Comparison of ENCODE assay signal across 20 cellular contexts in genomic region chr14:75484711-75485429, GRCh38. TPM values are rescaled to one million over a fixed set of nuclear protein-coding genes. Genes with fewer than 3 reads are reported as not detected.
A peak's percentile ranks its signal among the peaks of the same experiment; 100 is the strongest.
DNase-seq lines count a peak whose midpoint lies in the region; ATAC-seq and TF ChIP-seq lines count a peak whose summit lies in the region.
"Had no signal": no experiment of that assay in that cellular context is flagged by ENCODE, and none has a peak within 500 bp of the region (broad histone marks: within the 10 kb centered on the region; RNA-seq: fewer than 3 reads in every experiment).

No MANE protein-coding gene starts in this region.

- H3K9me3 Mint-ChIP-seq in activated T-cell treated with anti-CD3 and anti-CD28 coated beads, Interleukin-2, amount 50 U/mL, for 72 hours = peaks cover 0 to 2% of the 10 kb centered on the region in 2 donors
- no peaks in the 10 kb centered on the region for H3K9me3 Mint-ChIP-seq in Calu3 (ENCODE audit: low read depth, unreplicated experiment)
- H3K9me3 Mint-ChIP-seq: CD4-positive, CD25-positive, alpha-beta regulatory T cell had no signal

- no peak overlapping the region for H3K4me3 Mint-ChIP-seq in activated T-cell treated with anti-CD3 and anti-CD28 coated beads, Interleukin-2, amount 50 U/mL, for 72 hours
- H3K4me3 Mint-ChIP-seq in Calu3 (ENCODE audit: low read depth, unreplicated experiment) = no peak overlapping the region

- peaks cover 2 to 3% of the 10 kb centered on the region in 2 donors for H3K36me3 Mint-ChIP-seq in activated T-cell treated with anti-CD3 and anti-CD28 coated beads, Interleukin-2, amount 50 U/mL, for 72 hours (ENCODE audit: insufficient read depth in 2 of 2)
- no peaks in the 10 kb centered on the region for H3K36me3 Mint-ChIP-seq in Calu3 (ENCODE audit: insufficient read depth, unreplicated experiment)
- H3K36me3 Mint-ChIP-seq: CD4-positive, CD25-positive, alpha-beta regulatory T cell had no signal

- H3K9me3 ChIP-seq in esophagus muscularis mucosa = no peaks in the 10 kb centered on the region
- no peaks in the 10 kb centered on the region for H3K9me3 ChIP-seq in liver (ENCODE audit: control insufficient read depth in 4 of 4, low read length in 3 of 4)
- H3K9me3 ChIP-seq: SK-N-SH had no signal

- H3K27me3 Mint-ChIP-seq in activated T-cell treated with anti-CD3 and anti-CD28 coated beads, Interleukin-2, amount 50 U/mL, for 72 hours (ENCODE audit: low read depth) = peaks cover 13% of the 10 kb centered on the region
- peaks cover 7% of the 10 kb centered on the region for H3K27me3 Mint-ChIP-seq in Calu3 (ENCODE audit: unreplicated experiment)

- CTCF ChIA-PET in Calu3 (lab: Charles Lee) = interaction anchor here (0.7 kb wide), 1 partner anchor 180 kb away, joined by 5 read pairs; no protein-coding TSS in a partner anchor

- H3K27me3 ChIP-seq in esophagus muscularis mucosa (no peaks in the 10 kb centered on the region), liver (ENCODE audit: control insufficient read depth in 4 of 4, insufficient read depth in 4 of 4, low read length in 3 of 4) (no peaks in the 10 kb centered on the region)

- peak overlapping the region; percentile 38 for H3K27ac Mint-ChIP-seq in activated T-cell treated with anti-CD3 and anti-CD28 coated beads, Interleukin-2, amount 50 U/mL, for 72 hours
- no peak overlapping the region for H3K27ac Mint-ChIP-seq in Calu3 (ENCODE audit: unreplicated experiment)

- no peak for TF ChIP-seq POLR2A in esophagus muscularis mucosa (IDR thresholded peaks at IDR 0.05; ENCODE audit: low read depth)

- no peak overlapping the region for H3K9ac ChIP-seq in liver (ENCODE audit: low read depth in 1 of 2, low read length in 2 of 2)
- H3K9ac ChIP-seq: SK-N-SH had no signal

- peaks cover 30% of the 10 kb centered on the region for H3K4me1 Mint-ChIP-seq in activated T-cell treated with anti-CD3 and anti-CD28 coated beads, Interleukin-2, amount 50 U/mL, for 72 hours (ENCODE audit: low read depth)
- peaks cover 24% of the 10 kb centered on the region for H3K4me1 Mint-ChIP-seq in Calu3 (ENCODE audit: low read depth, unreplicated experiment)

- TF ChIP-seq CTCF in esophagus muscularis mucosa (IDR thresholded peaks at IDR 0.05) (no peak), liver (IDR thresholded peaks at IDR 0.05; ENCODE audit: low read depth, low read length, missing input control) (no peak), Calu3 (IDR thresholded peaks at IDR 0.05; ENCODE audit: unreplicated experiment) (no peak)

- ATAC-seq in activated T-cell treated with anti-CD3 and anti-CD28 coated beads, Interleukin-2, amount 50 U/mL, for 72 hours (replicated peaks in 1 of 2) = no peak
- ATAC-seq in GM19397 (IDR thresholded peaks at IDR 0.05; ENCODE audit: unreplicated experiment) = no peak
- ATAC-seq: Panc1 had no signal

- no peak for DNase-seq in activated T-cell treated with anti-CD3 and anti-CD28 coated beads, Interleukin-2, amount 50 U/mL, for 72 hours
- DNase-seq in activated T-cell treated with anti-CD3 and anti-CD28 coated beads, Interleukin-2, amount 50 U/mL, for 48 hours = no peak
- DNase-seq in esophagus muscularis mucosa (ENCODE audit: extremely low spot score) (peak; percentile 77), NCI-H1930 (lab: John Stamatoyannopoulos, UW) (no peak), Calu3 (no peak)
- DNase-seq: CD4-positive, CD25-positive, alpha-beta regulatory T cell; GDM1; Karpas-422; MV-4-11; NCI-H1694; NCI-H510A; NK-92 treated with Interleukin-12 subunit alpha and Interleukin-12 subunit beta, amount 100 ng/mL, for 24 hours; SIG-M5; SK-N-SH had no signal

- no peak for TF ChIP-seq EP300 in esophagus muscularis mucosa (IDR thresholded peaks at IDR 0.05)

- WGBS in esophagus muscularis mucosa = 79% methylated on average over 4 of the region's 4 CpGs
- 44% methylated on average over 4 of the region's 4 CpGs for WGBS in liver

- H3K27ac ChIP-seq in esophagus muscularis mucosa (replicated peaks in 1 of 4) (no peak overlapping the region), liver (ENCODE audit: low read depth in 1 of 2, low read length in 2 of 2) (no peak overlapping the region)

- H3K4me1 ChIP-seq in esophagus muscularis mucosa = peaks cover 0 to 12% (median 7%) of the 10 kb centered on the region in 4 donors
- peaks cover 0 to 6% (median 4%) of the 10 kb centered on the region in 4 donors for H3K4me1 ChIP-seq in liver (ENCODE audit: control insufficient read depth in 4 of 4, insufficient read depth in 4 of 4, low read length in 3 of 4)

- H3K4me3 ChIP-seq in esophagus muscularis mucosa (no peak overlapping the region), liver (ENCODE audit: low read depth in 1 of 3, low read length in 3 of 3) (no peak overlapping the region)

- H3K36me3 ChIP-seq in esophagus muscularis mucosa (no peaks in the 10 kb centered on the region), liver (ENCODE audit: control insufficient read depth in 4 of 4, insufficient read depth in 3 of 4, low read depth in 1 of 4, low read length in 3 of 4) (no peaks in the 10 kb centered on the region)

- intact Hi-C loops in esophagus muscularis mucosa (cut with DNase I) (loop anchor here (5.0 kb wide), 1 partner anchor 353 kb away; no protein-coding TSS in a partner anchor), Calu3 (cut with micrococcal nuclease; ENCODE audit: unreplicated experiment) (no loop called here)

- no TSS peak for BruUV-seq in Calu3 (replicated peaks; lab: Mats Ljungman, UMichigan)

- peak; percentile 33 to 42 for TF ChIP-seq RAD21 in liver (IDR thresholded peaks at IDR 0.05)

TF ChIP-seq in liver, 16 proteins besides CTCF, POLR2A, EP300 and RAD21 (continues in another document):
- TF ChIP-seq ZBTB33 (IDR thresholded peaks at IDR 0.05) = peak; percentile 32
- TF ChIP-seq ATF3 (IDR thresholded peaks at IDR 0.05) = no peak
- peak; percentile 39 for TF ChIP-seq MAX (IDR thresholded peaks at IDR 0.05)
- TF ChIP-seq REST (IDR thresholded peaks at IDR 0.05) = peak; percentile 23
- peak; percentile 47 for TF ChIP-seq SP1 (IDR thresholded peaks at IDR 0.05)
- TF ChIP-seq HNF4G (IDR thresholded peaks at IDR 0.05) = no peak
- peak in 1 of 2 donors; percentile 22 for TF ChIP-seq GABPA (IDR thresholded peaks at IDR 0.05 in 1 of 2, conservative IDR thresholded peaks at IDR 0.05 in 1 of 2)
- peak in 1 of 2 donors; percentile 11 for TF ChIP-seq JUND (IDR thresholded peaks at IDR 0.05)
- TF ChIP-seq RXRA (IDR thresholded peaks at IDR 0.05) = peak in 1 of 2 donors; percentile 60
- no peak for TF ChIP-seq TAF1 (conservative IDR thresholded peaks at IDR 0.05)
- peak; percentile 52 for TF ChIP-seq FOXA1 (IDR thresholded peaks at IDR 0.05)
- peak; percentile 31 for TF ChIP-seq YY1 (IDR thresholded peaks at IDR 0.05)

RNA-seq across cellular contexts. Expression of gene BATF, which starts 37.4 kb away (rescaled TPM):
- 100 to 1,000 TPM; 171 to 185 TPM for total RNA-seq in activated T-cell treated with anti-CD3 and anti-CD28 coated beads, Interleukin-2, amount 50 U/mL, for 72 hours
- total RNA-seq in esophagus muscularis mucosa (10 to 100 TPM in 1 of 4 donors, 1 to 10 TPM in 3; 1.7 to 37.3 (median 4.4) TPM), liver (1 to 10 TPM; 1.2 to 2.1 TPM), Calu3 (2022) (1.4 and 2.2 TPM in 2 replicates)
- polyA plus RNA-seq in liver = under 1 TPM; 0.77 to 0.92 TPM
- total RNA-seq: Daoy, H4 had no signal
- polyA plus RNA-seq: BJ, SK-N-SH had no signal

RNA-seq across cellular contexts. Expression of gene JDP2, which starts 57.0 kb away (rescaled TPM):
- total RNA-seq in activated T-cell treated with anti-CD3 and anti-CD28 coated beads, Interleukin-2, amount 50 U/mL, for 72 hours = 1 to 10 TPM; 6.3 to 6.8 TPM
- total RNA-seq in esophagus muscularis mucosa (10 to 100 TPM; 50.5 to 94.5 (median 78.3) TPM), liver (10 to 100 TPM in 1 of 2 donors, 1 to 10 TPM in 1; 8.6 to 14.6 TPM), Calu3 (2022) (18.8 and 24.1 TPM in 2 replicates)
- 1 to 10 TPM; 2.4 to 8.8 TPM for polyA plus RNA-seq in liver

Comparison
In these comparisons a context has a peak if more than half of its experiments do, and no peak if none do; other contexts are left out.
1. RNA of gene BATF, which starts 37.4 kb away (total RNA-seq): 171 to 185 TPM in activated T-cell treated with anti-CD3 and anti-CD28 coated beads, Interleukin-2, amount 50 U/mL, for 72 hours; 1.7 to 37.3 TPM in esophagus muscularis mucosa, 1.2 to 2.1 TPM in liver and 1.4 to 2.2 TPM in Calu3; every median in the first group is over 4 times any median in the second.